Comparison of ENCODE assay signal across 8 cellular contexts in the genomic region with DNA sequence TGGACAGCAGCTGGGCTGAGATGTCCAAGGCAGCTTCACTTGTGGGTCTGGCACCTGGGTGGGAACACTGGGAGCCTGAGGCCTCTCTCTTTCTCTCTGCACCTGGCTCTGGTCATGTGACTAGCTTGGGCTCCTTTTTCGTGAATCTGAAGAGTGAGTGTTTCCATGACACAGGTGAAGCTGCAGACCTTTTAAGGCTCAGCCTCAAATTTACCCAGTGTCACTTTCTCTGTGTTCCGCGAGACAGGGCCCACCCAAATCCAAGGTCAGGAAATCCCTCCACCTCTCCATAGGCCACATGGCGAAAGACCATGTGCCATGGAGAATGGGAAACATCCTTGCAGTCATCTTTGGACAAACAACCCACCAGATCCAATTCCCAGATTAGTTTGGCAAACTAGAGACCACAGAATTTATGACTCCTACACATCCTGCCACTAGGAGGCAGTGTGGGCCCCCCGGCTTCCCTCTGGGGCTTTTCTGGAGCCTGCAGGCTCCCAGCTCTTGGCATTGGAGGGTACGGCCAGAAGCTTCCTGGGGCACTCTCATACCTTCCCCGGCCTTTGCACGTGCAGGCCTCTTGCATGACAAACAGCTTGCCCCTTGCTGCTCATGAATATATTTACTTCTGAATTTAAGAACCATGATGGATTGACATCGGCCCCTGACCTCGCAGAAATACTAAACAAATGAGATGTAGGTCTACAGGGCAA.
DNase-seq lines count a peak whose midpoint lies in the region; ATAC-seq and TF ChIP-seq lines count a peak whose summit lies in the region.

No MANE protein-coding gene starts in this region.

- WGBS in esophagus squamous epithelium, 2 donors, result 58 to 80% methylated on average over 6 to 8 of the region's 10 CpGs
- 87% methylated on average over 10 of the region's 10 CpGs for WGBS in prostate gland

- H3K36me3 ChIP-seq in esophagus squamous epithelium (no peaks in the 10 kb centered on the region), prostate gland (no peaks in the 10 kb centered on the region)

- no peaks in the 10 kb centered on the region for H3K27me3 ChIP-seq in CD4-positive, alpha-beta T cell (ENCODE audit: control insufficient read depth, insufficient read depth, low read length)
- no peaks in the 10 kb centered on the region for H3K27me3 ChIP-seq in esophagus squamous epithelium
- H3K27me3 ChIP-seq in prostate gland (replicated peaks; ENCODE audit: insufficient read depth), result no peaks in the 10 kb centered on the region

- no peaks in the 10 kb centered on the region for H3K4me1 Mint-ChIP-seq in CD4-positive, alpha-beta T cell (ENCODE audit: low read depth)

- TF ChIP-seq CTCF in CD4-positive, alpha-beta T cell (IDR thresholded peaks at IDR 0.05), result peak; percentile 40
- TF ChIP-seq CTCF in esophagus squamous epithelium (IDR thresholded peaks at IDR 0.05) (peak; percentile 36 to 76 (median 58)), prostate gland (IDR thresholded peaks at IDR 0.05) (peak; percentile 23 to 54 (median 42))

- intact Hi-C loops in CD4-positive, alpha-beta T cell (cut with DNase I, micrococcal nuclease), result loop anchor here in 1 of 2 experiments (5.0 kb wide), 1 partner anchor 268 kb away; no protein-coding TSS in a partner anchor
- intact Hi-C loops in esophagus squamous epithelium (cut with DNase I), result no loop called here
- intact Hi-C loops in prostate gland (cut with DNase I), result no loop called here

- no peak for ATAC-seq in CD4-positive, alpha-beta T cell (ENCODE audit: poor library complexity)
- ATAC-seq in HG03439 (IDR thresholded peaks at IDR 0.05; ENCODE audit: unreplicated experiment) (no peak), HG03039 (IDR thresholded peaks at IDR 0.05; ENCODE audit: unreplicated experiment) (no peak)

- H3K36me3 Mint-ChIP-seq in CD4-positive, alpha-beta T cell (ENCODE audit: low read depth), result no peaks in the 10 kb centered on the region

- TF ChIP-seq POLR2A in esophagus squamous epithelium (IDR thresholded peaks at IDR 0.05), result no peak
- no peak for TF ChIP-seq POLR2A in prostate gland (IDR thresholded peaks at IDR 0.05)

- no peak overlapping the region for H3K27ac ChIP-seq in CD4-positive, alpha-beta T cell (ENCODE audit: low read depth, low read length)
- H3K27ac ChIP-seq in esophagus squamous epithelium, result no peak overlapping the region
- H3K27ac ChIP-seq in prostate gland, result no peak overlapping the region

- peak in 3 of 10 experiments; percentile 1 to 2 (median 1) for DNase-seq in CD4-positive, alpha-beta T cell
- peak; percentile 32 for DNase-seq in H4 (ENCODE audit: low spot score)
- peak; percentile 32 for DNase-seq in SKM-1 treated with dmso at 0.1 percent for 144 hours (lab: John Stamatoyannopoulos, UW; ENCODE audit: unreplicated experiment)
- no peak for DNase-seq in esophagus squamous epithelium (lab: John Stamatoyannopoulos, UW)
- DNase-seq in prostate gland (ENCODE audit: low spot score), result no peak
- no peak for DNase-seq in SK-N-DZ (ENCODE audit: low spot score)

- H3K4me1 ChIP-seq in esophagus squamous epithelium, result peaks cover 0 to 11% (median 0%) of the 10 kb centered on the region in 3 donors
- H3K4me1 ChIP-seq in prostate gland (replicated peaks), result no peaks in the 10 kb centered on the region

- no peak overlapping the region for H3K4me3 Mint-ChIP-seq in CD4-positive, alpha-beta T cell

- H3K9me3 Mint-ChIP-seq in CD4-positive, alpha-beta T cell, result no peaks in the 10 kb centered on the region

- POLR2A ChIA-PET in CD4-positive, alpha-beta T cell (lab: Charles Lee), result no interaction called here

- CTCF ChIA-PET in CD4-positive, alpha-beta T cell (lab: Charles Lee), result no interaction called here

- no peak overlapping the region for H3K27ac Mint-ChIP-seq in CD4-positive, alpha-beta T cell

- H3K4me3 ChIP-seq in esophagus squamous epithelium (no peak overlapping the region), prostate gland (no peak overlapping the region)

- H3K9me3 ChIP-seq in CD4-positive, alpha-beta T cell (ENCODE audit: control insufficient read depth, low read length), result no peaks in the 10 kb centered on the region
- H3K9me3 ChIP-seq in esophagus squamous epithelium (no peaks in the 10 kb centered on the region), prostate gland (no peaks in the 10 kb centered on the region)

- H3K27me3 Mint-ChIP-seq in CD4-positive, alpha-beta T cell, result no peaks in the 10 kb centered on the region

Comparison
In these comparisons a context has a peak if more than half of its experiments do, and no peak if none do; other contexts are left out.
1. DNase-seq: peak in H4 (single experiment) and SKM-1 treated with dmso at 0.1 percent for 144 hours (single experiment); none in esophagus squamous epithelium (single experiment), prostate gland (single experiment) and SK-N-DZ (single experiment).
2. Peak in every context shown above with its lines, with median percentiles within 50 percentile points of each other: CTCF ChIP-seq.